ENCODE assay signal across 8 cellular contexts in genomic region chr3:157159037-157159761, GRCh38. TPM values are rescaled to one million over a fixed set of nuclear protein-coding genes. Genes with fewer than 3 reads are reported as not detected.
A peak's percentile ranks its signal among the peaks of the same experiment; 100 is the strongest.
DNase-seq lines count a peak whose midpoint lies in the region; ATAC-seq and TF ChIP-seq lines count a peak whose summit lies in the region.

No MANE protein-coding gene starts in this region.

- DNase-seq in EH (ENCODE audit: low read depth) (peak; percentile 51), LHCN-M2 (ENCODE audit: low read depth) (peak; percentile 60), left ventricle myocardium inferior (peak; percentile 65), aorta (peak; percentile 75 to 89)
- peak; percentile 87 for DNase-seq in activated naive CD8-positive, alpha-beta T cell treated with anti-CD3 and anti-CD28 coated beads, Interleukin-2, amount 10 ng/mL, durations not matched to agents 7 days and 5 days

- H3K4me1 ChIP-seq in left ventricle myocardium inferior, result peaks cover 69% of the 10 kb centered on the region
- peaks cover 41% of the 10 kb centered on the region for H3K4me1 ChIP-seq in rectal smooth muscle tissue (ENCODE audit: control insufficient read depth, insufficient read depth, low read length)
- H3K4me1 ChIP-seq in aorta (ENCODE audit: control insufficient read depth in 1 of 2, insufficient read depth in 2 of 2, low read length in 2 of 2), result no peaks in the 10 kb centered on the region

- H3K27ac Mint-ChIP-seq in activated naive CD8-positive, alpha-beta T cell treated with anti-CD3 and anti-CD28 coated beads, Interleukin-2, amount 10 ng/mL, durations not matched to agents 7 days and 5 days, result peak overlapping the region; percentile 85

- peaks cover 52% of the 10 kb centered on the region for H3K36me3 Mint-ChIP-seq in activated naive CD8-positive, alpha-beta T cell treated with anti-CD3 and anti-CD28 coated beads, Interleukin-2, amount 10 ng/mL, durations not matched to agents 7 days and 5 days

- H3K4me1 Mint-ChIP-seq in activated naive CD8-positive, alpha-beta T cell treated with anti-CD3 and anti-CD28 coated beads, Interleukin-2, amount 10 ng/mL, durations not matched to agents 7 days and 5 days, result peaks cover 52% of the 10 kb centered on the region

- peak overlapping the region; percentile 94 for H3K9ac ChIP-seq in SU-DHL-6 (ENCODE audit: low read length)
- peak overlapping the region; percentile 100 for H3K9ac ChIP-seq in rectal smooth muscle tissue (ENCODE audit: low read length)

- H3K4me3 ChIP-seq in SU-DHL-6 (ENCODE audit: insufficient read depth, low read length, poor library complexity, severe bottlenecking) (peak overlapping the region; percentile 76), left ventricle myocardium inferior (peak overlapping the region; percentile 83), rectal smooth muscle tissue (ENCODE audit: low read length) (peak overlapping the region; percentile 99), aorta (ENCODE audit: low read length in 2 of 2) (peak overlapping the region; percentile 92)

- H3K4me3 Mint-ChIP-seq in activated naive CD8-positive, alpha-beta T cell treated with anti-CD3 and anti-CD28 coated beads, Interleukin-2, amount 10 ng/mL, durations not matched to agents 7 days and 5 days, result peak overlapping the region; percentile 83

- ATAC-seq in GM21723 (IDR thresholded peaks at IDR 0.05; ENCODE audit: unreplicated experiment) (peak; percentile 59), aorta (ENCODE audit: low FRiP score) (peak; percentile 63)
- peak; percentile 53 for ATAC-seq in activated naive CD8-positive, alpha-beta T cell treated with anti-CD3 and anti-CD28 coated beads, Interleukin-2, amount 10 ng/mL, durations not matched to agents 7 days and 5 days (ENCODE audit: low read depth)

- H3F3A ChIP-seq in SU-DHL-6 (ENCODE audit: insufficient read depth), result peaks cover 33% of the 10 kb centered on the region

- intact Hi-C loops in left ventricle myocardium inferior (cut with micrococcal nuclease) (no loop called here), aorta (cut with DNase I) (no loop called here)

- peaks cover 50% of the 10 kb centered on the region for H4K20me1 ChIP-seq in SU-DHL-6 (ENCODE audit: low read depth, low read length)

- 1% methylated on average over 26 to 46 of the region's 46 CpGs for WGBS in aorta, 2 donors

- TF ChIP-seq CTCF in SU-DHL-6 (IDR thresholded peaks at IDR 0.05; ENCODE audit: insufficient read depth, low read length, poor library complexity, severe bottlenecking) (peak; percentile 9), left ventricle myocardium inferior (IDR thresholded peaks at IDR 0.05; ENCODE audit: borderline replicate concordance) (peak; percentile 1)

- POLR2A ChIA-PET in activated naive CD8-positive, alpha-beta T cell treated with anti-CD3 and anti-CD28 coated beads, Interleukin-2, amount 10 ng/mL, durations not matched to agents 7 days and 5 days (lab: Charles Lee), result interaction anchor here (0.9 to 7.7 kb wide), 22 partner anchors 8 to 1289 kb away, joined by 3 to 527 read pairs (median 6); partner anchors contain the start of gene TIPARP

- H3K79me2 ChIP-seq in SU-DHL-6 (ENCODE audit: insufficient read depth, low read length), result peaks cover 62% of the 10 kb centered on the region

- H3K27me3 Mint-ChIP-seq in activated naive CD8-positive, alpha-beta T cell treated with anti-CD3 and anti-CD28 coated beads, Interleukin-2, amount 10 ng/mL, durations not matched to agents 7 days and 5 days, result no peaks in the 10 kb centered on the region

- H3K27me3 ChIP-seq in SU-DHL-6 (ENCODE audit: low read length) (no peaks in the 10 kb centered on the region), left ventricle myocardium inferior (ENCODE audit: low read depth) (no peaks in the 10 kb centered on the region), rectal smooth muscle tissue (ENCODE audit: control insufficient read depth, insufficient read depth, low read length) (no peaks in the 10 kb centered on the region), aorta (ENCODE audit: control insufficient read depth in 1 of 2, insufficient read depth in 2 of 2, low read length in 1 of 2) (no peaks in the 10 kb centered on the region)

- H3K9me3 ChIP-seq in SU-DHL-6 (ENCODE audit: insufficient read depth, low read length) (no peaks in the 10 kb centered on the region), left ventricle myocardium inferior (replicated peaks) (no peaks in the 10 kb centered on the region), aorta (ENCODE audit: control insufficient read depth, low read length) (no peaks in the 10 kb centered on the region)

- H3K4me2 ChIP-seq in SU-DHL-6 (ENCODE audit: low read depth, low read length, poor library complexity, severe bottlenecking), result peak overlapping the region; percentile 85

- H3K27ac ChIP-seq in SU-DHL-6 (ENCODE audit: low read depth, low read length) (peak overlapping the region; percentile 83), left ventricle myocardium inferior (replicated peaks) (peak overlapping the region; percentile 99), rectal smooth muscle tissue (ENCODE audit: low read depth, low read length) (peak overlapping the region; percentile 99), aorta (ENCODE audit: low read depth in 1 of 2, low read length in 2 of 2) (peak overlapping the region; percentile 76 to 99)

- no peaks in the 10 kb centered on the region for H3K9me3 Mint-ChIP-seq in activated naive CD8-positive, alpha-beta T cell treated with anti-CD3 and anti-CD28 coated beads, Interleukin-2, amount 10 ng/mL, durations not matched to agents 7 days and 5 days

- no peak overlapping the region for H2AFZ ChIP-seq in SU-DHL-6 (ENCODE audit: low read depth, low read length, severe bottlenecking)

- H3K36me3 ChIP-seq in SU-DHL-6 (ENCODE audit: low read length) (peaks cover 50% of the 10 kb centered on the region), left ventricle myocardium inferior (peaks cover 46% of the 10 kb centered on the region), rectal smooth muscle tissue (ENCODE audit: control insufficient read depth, insufficient read depth, low read length) (peaks cover 3% of the 10 kb centered on the region), aorta (ENCODE audit: control insufficient read depth in 1 of 2, insufficient read depth in 2 of 2, low read length in 1 of 2) (no peaks in the 10 kb centered on the region)

- H3K9me2 ChIP-seq in SU-DHL-6 (replicated peaks; ENCODE audit: insufficient read depth, low read length), result no peaks in the 10 kb centered on the region

RNA-seq across cellular contexts. Expression of gene CCNL1, which starts 0.7 kb away (rescaled TPM):
- 82.8 and 103 TPM in 2 replicates for total RNA-seq in LHCN-M2 (2014; rRNA removed)
- polyA plus RNA-seq in LHCN-M2 (2012), result 14.7 TPM
- 100 to 1,000 TPM; 276 to 280 TPM for total RNA-seq in activated naive CD8-positive, alpha-beta T cell treated with anti-CD3 and anti-CD28 coated beads, Interleukin-2, amount 10 ng/mL, durations not matched to agents 7 days and 5 days
- 19.2 TPM for total RNA-seq in left ventricle myocardium inferior
- 100 to 1,000 TPM; 159 to 189 TPM for total RNA-seq in aorta
- polyA plus RNA-seq in aorta, result 100 to 1,000 TPM in 1 of 2 donors, 10 to 100 TPM in 1; 17.4 to 142 TPM

Comparison
In these comparisons a context has a peak if more than half of its experiments do, and no peak if none do; other contexts are left out.
1. Peak in every context shown above with its lines: DNase-seq, ATAC-seq, H3K4me3 ChIP-seq and H3K27ac ChIP-seq.